In the genomic region with DNA sequence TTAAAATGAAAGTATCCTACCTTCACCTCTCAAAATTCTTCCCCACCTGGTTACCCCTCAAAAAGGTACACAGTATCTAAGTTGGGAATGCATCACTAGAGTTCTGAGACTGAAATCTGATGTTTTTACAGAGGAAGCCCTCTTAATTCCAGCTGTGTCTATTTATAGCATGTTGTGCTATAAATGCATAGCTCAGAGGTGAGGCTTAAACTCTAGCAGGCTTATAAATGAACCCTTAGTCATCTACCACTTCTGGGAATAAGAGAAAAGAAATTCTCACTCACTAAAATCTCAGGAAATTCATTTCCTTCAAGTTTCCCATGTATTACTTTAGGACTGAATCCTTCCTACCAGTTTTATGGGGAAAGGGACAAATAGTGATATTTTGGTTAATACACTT, we compare ENCODE assay signal across 9 cellular contexts. TPM values are rescaled to one million over a fixed set of nuclear protein-coding genes. Genes with fewer than 3 reads are reported as not detected.
A peak's percentile ranks its signal among the peaks of the same experiment; 100 is the strongest.
DNase-seq lines count a peak whose midpoint lies in the region; ATAC-seq and TF ChIP-seq lines count a peak whose summit lies in the region.
"Had no signal": no experiment of that assay in that cellular context is flagged by ENCODE, and none has a peak within 500 bp of the region (broad histone marks: within the 10 kb centered on the region; RNA-seq: fewer than 3 reads in every experiment).

No MANE protein-coding gene starts in this region.

- H3F3A ChIP-seq in SK-N-SH (replicated peaks; ENCODE audit: insufficient read depth): peaks cover 39% of the 10 kb centered on the region

- no peak for TF ChIP-seq CTCF in SK-N-SH (IDR thresholded peaks at IDR 0.05)
- no peak for TF ChIP-seq CTCF in foreskin fibroblast (IDR thresholded peaks at IDR 0.05; ENCODE audit: low read depth, low read length)

- H3K27me3 ChIP-seq in SK-N-SH (ENCODE audit: insufficient read depth) (no peaks in the 10 kb centered on the region), rectal smooth muscle tissue (ENCODE audit: control insufficient read depth, insufficient read depth, low read length) (no peaks in the 10 kb centered on the region)

- peak overlapping the region; percentile 13; the same call in 1 of the 2 replicates for H3K4me2 ChIP-seq in SK-N-SH

- TF ChIP-seq EP300 in SK-N-SH (IDR thresholded peaks at IDR 0.05; ENCODE audit: borderline replicate concordance in 1 of 2, low read depth in 1 of 2, low read length in 1 of 2): no peak

- DNase-seq in COLO829 (ENCODE audit: low spot score) (peak; percentile 56), SK-N-SH (no peak), foreskin fibroblast (peak; percentile 59 to 83), NCI-H1417 treated with DMSO at 0.1 percent for 48 hours (lab: John Stamatoyannopoulos, UW) (no peak), Ammon's horn (ENCODE audit: low spot score) (no peak), head of caudate nucleus (no peak)
- DNase-seq: activated CD4-positive, alpha-beta memory T cell treated with anti-CD3 and anti-CD28 coated beads, Interleukin-2, amount 10 ng/mL, durations not matched to agents 7 days and 5 days had no signal

- H3K36me3 ChIP-seq in SK-N-SH (replicated peaks in 1 of 2; ENCODE audit: control insufficient read depth in 1 of 2, insufficient read depth in 2 of 2, low read length in 1 of 2) (no peaks in the 10 kb centered on the region), rectal smooth muscle tissue (ENCODE audit: control insufficient read depth, insufficient read depth, low read length) (peaks cover 2% of the 10 kb centered on the region)

- H3K9me3 ChIP-seq in SK-N-SH: no peaks in the 10 kb centered on the region

- H4K20me1 ChIP-seq in SK-N-SH (ENCODE audit: insufficient read depth): no peaks in the 10 kb centered on the region

- H3K9me2 ChIP-seq in SK-N-SH: no peaks in the 10 kb centered on the region

- H2AFZ ChIP-seq in SK-N-SH (ENCODE audit: low read depth): no peak overlapping the region

- H3K9ac ChIP-seq in SK-N-SH: peak overlapping the region; percentile 23; the same call in 1 of the 2 replicates
- H3K9ac ChIP-seq in rectal smooth muscle tissue (ENCODE audit: low read length): no peak overlapping the region

- peaks cover 20 to 57% of the 10 kb centered on the region in 2 experiments; a peak in 3 of 4 replicates for H3K4me1 ChIP-seq in SK-N-SH (ENCODE audit: control insufficient read depth in 1 of 2, insufficient read depth in 2 of 2, low read depth in 1 of 2, low read length in 1 of 2)
- H3K4me1 ChIP-seq in rectal smooth muscle tissue (ENCODE audit: control insufficient read depth, insufficient read depth, low read length): peaks cover 56% of the 10 kb centered on the region

- peaks cover 60% of the 10 kb centered on the region for H3K79me2 ChIP-seq in SK-N-SH (ENCODE audit: insufficient read depth)

- peak overlapping the region; percentile 28 to 92 for H3K27ac ChIP-seq in SK-N-SH (ENCODE audit: low read depth in 2 of 2, low read length in 1 of 2)
- H3K27ac ChIP-seq in rectal smooth muscle tissue (ENCODE audit: low read depth, low read length): peak overlapping the region; percentile 79

- POLR2A ChIA-PET in SK-N-SH (lab: Yijun Ruan, JAX): no interaction called here

- intact Hi-C loops in head of caudate nucleus (cut with DNase I): no loop called here

- no peak for ATAC-seq in GM18520 (IDR thresholded peaks at IDR 0.05; ENCODE audit: unreplicated experiment)

- CTCF ChIA-PET in SK-N-SH (lab: Yijun Ruan, JAX): no interaction called here

- H3K4me3 ChIP-seq in SK-N-SH (ENCODE audit: low read depth in 2 of 2, low read length in 1 of 2): no peak overlapping the region
- no peak overlapping the region for H3K4me3 ChIP-seq in foreskin fibroblast (ENCODE audit: low read depth in 1 of 2, low read length in 2 of 2)
- no peak overlapping the region for H3K4me3 ChIP-seq in rectal smooth muscle tissue (ENCODE audit: low read length)

- no peak for TF ChIP-seq RAD21 in SK-N-SH (IDR thresholded peaks at IDR 0.05; ENCODE audit: low read length)

TF ChIP-seq in SK-N-SH, 30 proteins besides CTCF, POLR2A, EP300 and RAD21 (continues in another document):
- TF ChIP-seq, protein P1, sequence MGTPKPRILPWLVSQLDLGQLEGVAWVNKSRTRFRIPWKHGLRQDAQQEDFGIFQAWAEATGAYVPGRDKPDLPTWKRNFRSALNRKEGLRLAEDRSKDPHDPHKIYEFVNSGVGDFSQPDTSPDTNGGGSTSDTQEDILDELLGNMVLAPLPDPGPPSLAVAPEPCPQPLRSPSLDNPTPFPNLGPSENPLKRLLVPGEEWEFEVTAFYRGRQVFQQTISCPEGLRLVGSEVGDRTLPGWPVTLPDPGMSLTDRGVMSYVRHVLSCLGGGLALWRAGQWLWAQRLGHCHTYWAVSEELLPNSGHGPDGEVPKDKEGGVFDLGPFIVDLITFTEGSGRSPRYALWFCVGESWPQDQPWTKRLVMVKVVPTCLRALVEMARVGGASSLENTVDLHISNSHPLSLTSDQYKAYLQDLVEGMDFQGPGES (IDR thresholded peaks at IDR 0.05; ENCODE audit: low read depth, low read length): no peak
- no peak for TF ChIP-seq FOXM1 (IDR thresholded peaks at IDR 0.05; ENCODE audit: low read depth)
- peak; percentile 97 for TF ChIP-seq MEF2A (IDR thresholded peaks at IDR 0.05; ENCODE audit: borderline replicate concordance, low read depth)
- TF ChIP-seq JUND (IDR thresholded peaks at IDR 0.05): no peak; the same call in 1 of the 2 replicates
- TF ChIP-seq, protein P2, sequence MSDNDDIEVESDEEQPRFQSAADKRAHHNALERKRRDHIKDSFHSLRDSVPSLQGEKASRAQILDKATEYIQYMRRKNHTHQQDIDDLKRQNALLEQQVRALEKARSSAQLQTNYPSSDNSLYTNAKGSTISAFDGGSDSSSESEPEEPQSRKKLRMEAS (IDR thresholded peaks at IDR 0.05; ENCODE audit: low read depth): no peak
- TF ChIP-seq, protein P3, sequence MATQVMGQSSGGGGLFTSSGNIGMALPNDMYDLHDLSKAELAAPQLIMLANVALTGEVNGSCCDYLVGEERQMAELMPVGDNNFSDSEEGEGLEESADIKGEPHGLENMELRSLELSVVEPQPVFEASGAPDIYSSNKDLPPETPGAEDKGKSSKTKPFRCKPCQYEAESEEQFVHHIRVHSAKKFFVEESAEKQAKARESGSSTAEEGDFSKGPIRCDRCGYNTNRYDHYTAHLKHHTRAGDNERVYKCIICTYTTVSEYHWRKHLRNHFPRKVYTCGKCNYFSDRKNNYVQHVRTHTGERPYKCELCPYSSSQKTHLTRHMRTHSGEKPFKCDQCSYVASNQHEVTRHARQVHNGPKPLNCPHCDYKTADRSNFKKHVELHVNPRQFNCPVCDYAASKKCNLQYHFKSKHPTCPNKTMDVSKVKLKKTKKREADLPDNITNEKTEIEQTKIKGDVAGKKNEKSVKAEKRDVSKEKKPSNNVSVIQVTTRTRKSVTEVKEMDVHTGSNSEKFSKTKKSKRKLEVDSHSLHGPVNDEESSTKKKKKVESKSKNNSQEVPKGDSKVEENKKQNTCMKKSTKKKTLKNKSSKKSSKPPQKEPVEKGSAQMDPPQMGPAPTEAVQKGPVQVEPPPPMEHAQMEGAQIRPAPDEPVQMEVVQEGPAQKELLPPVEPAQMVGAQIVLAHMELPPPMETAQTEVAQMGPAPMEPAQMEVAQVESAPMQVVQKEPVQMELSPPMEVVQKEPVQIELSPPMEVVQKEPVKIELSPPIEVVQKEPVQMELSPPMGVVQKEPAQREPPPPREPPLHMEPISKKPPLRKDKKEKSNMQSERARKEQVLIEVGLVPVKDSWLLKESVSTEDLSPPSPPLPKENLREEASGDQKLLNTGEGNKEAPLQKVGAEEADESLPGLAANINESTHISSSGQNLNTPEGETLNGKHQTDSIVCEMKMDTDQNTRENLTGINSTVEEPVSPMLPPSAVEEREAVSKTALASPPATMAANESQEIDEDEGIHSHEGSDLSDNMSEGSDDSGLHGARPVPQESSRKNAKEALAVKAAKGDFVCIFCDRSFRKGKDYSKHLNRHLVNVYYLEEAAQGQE (IDR thresholded peaks at IDR 0.05; ENCODE audit: low read depth, low read length): no peak
- TF ChIP-seq, protein P4, sequence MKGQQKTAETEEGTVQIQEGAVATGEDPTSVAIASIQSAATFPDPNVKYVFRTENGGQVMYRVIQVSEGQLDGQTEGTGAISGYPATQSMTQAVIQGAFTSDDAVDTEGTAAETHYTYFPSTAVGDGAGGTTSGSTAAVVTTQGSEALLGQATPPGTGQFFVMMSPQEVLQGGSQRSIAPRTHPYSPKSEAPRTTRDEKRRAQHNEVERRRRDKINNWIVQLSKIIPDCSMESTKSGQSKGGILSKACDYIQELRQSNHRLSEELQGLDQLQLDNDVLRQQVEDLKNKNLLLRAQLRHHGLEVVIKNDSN (IDR thresholded peaks at IDR 0.05; ENCODE audit: borderline replicate concordance, low read depth): no peak
- no peak for TF ChIP-seq ELF1 (IDR thresholded peaks at IDR 0.05)
- peak; percentile 52; the same call in 1 of the 2 replicates for TF ChIP-seq POLR2AphosphoS5 (IDR thresholded peaks at IDR 0.05; ENCODE audit: low read depth, low read length)
- no peak for TF ChIP-seq GABPA (IDR thresholded peaks at IDR 0.05; ENCODE audit: low read depth)
- TF ChIP-seq, protein P5, sequence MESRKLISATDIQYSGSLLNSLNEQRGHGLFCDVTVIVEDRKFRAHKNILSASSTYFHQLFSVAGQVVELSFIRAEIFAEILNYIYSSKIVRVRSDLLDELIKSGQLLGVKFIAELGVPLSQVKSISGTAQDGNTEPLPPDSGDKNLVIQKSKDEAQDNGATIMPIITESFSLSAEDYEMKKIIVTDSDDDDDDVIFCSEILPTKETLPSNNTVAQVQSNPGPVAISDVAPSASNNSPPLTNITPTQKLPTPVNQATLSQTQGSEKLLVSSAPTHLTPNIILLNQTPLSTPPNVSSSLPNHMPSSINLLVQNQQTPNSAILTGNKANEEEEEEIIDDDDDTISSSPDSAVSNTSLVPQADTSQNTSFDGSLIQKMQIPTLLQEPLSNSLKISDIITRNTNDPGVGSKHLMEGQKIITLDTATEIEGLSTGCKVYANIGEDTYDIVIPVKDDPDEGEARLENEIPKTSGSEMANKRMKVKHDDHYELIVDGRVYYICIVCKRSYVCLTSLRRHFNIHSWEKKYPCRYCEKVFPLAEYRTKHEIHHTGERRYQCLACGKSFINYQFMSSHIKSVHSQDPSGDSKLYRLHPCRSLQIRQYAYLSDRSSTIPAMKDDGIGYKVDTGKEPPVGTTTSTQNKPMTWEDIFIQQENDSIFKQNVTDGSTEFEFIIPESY (IDR thresholded peaks at IDR 0.05; ENCODE audit: borderline replicate concordance, low read depth): no peak
- no peak for TF ChIP-seq TAF1 (IDR thresholded peaks at IDR 0.05; ENCODE audit: borderline replicate concordance, low read depth, low read length)

RNA-seq across cellular contexts. Expression of a gene that starts 9.1 kb away (rescaled TPM):
- polyA plus RNA-seq in SK-N-SH (2012; rRNA removed): 40.5 and 49.7 TPM in 2 replicates
- polyA plus RNA-seq in SK-N-SH (2012; cell fraction: cytosol; rRNA removed): 55.2 and 55.7 TPM in 2 replicates
- polyA plus RNA-seq in SK-N-SH (2012; cell fraction: nucleus; rRNA removed): 11.9 and 21.8 TPM in 2 replicates

Comparison
In these comparisons a context has a peak if more than half of its experiments do, and no peak if none do; other contexts are left out.
1. DNase-seq: peak in COLO829 (single experiment) and foreskin fibroblast (2 of 2); none in SK-N-SH (single experiment), NCI-H1417 treated with DMSO at 0.1 percent for 48 hours (single experiment), Ammon's horn (single experiment) and head of caudate nucleus (0 of 42).